In the genomic region with DNA sequence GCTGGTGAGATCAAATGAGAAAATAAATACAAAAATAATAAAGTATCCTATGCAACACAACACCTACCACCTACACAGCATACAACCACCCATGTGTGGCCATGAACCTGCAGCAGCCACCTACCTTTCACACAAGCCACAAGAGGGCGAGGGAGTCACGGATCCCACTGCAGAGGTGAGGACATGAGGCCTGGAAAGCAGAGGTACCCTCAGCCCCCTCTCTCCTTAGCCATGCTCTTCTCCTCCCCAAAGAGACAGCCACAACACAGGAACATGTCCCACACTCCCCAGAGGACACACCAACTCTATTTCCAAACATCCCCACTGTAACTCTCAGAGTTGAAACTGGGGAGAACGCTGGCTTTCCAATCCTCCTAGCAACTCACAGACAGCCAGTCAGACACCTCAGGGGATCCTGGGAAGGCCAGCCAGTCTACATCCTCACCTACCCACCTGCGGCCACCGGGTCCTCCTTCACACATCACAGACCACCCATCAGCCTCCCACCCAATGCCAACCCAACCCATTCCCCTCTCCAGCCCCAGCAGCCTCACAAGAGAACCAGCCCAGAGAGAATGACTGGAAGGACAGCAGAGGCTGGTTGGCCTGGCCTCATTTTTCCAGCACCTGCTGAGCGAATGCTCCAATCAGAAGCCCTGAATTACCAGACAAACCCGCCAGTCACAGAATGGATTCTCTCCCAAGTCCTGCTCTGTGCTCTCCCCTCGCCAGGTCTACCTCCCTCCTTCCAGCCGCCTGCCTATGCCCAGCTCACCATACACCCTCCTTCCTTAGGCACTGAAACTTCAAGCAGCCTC, we compare ENCODE assay signal across 12 cellular contexts. TPM values are rescaled to one million over a fixed set of nuclear protein-coding genes. Genes with fewer than 3 reads are reported as not detected.
DNase-seq lines count a peak whose midpoint lies in the region; ATAC-seq and TF ChIP-seq lines count a peak whose summit lies in the region.
"Had no signal": no experiment of that assay in that cellular context is flagged by ENCODE, and none has a peak within 500 bp of the region (broad histone marks: within the 10 kb centered on the region; RNA-seq: fewer than 3 reads in every experiment).

No MANE protein-coding gene starts in this region.

- H3K27me3 ChIP-seq in parathyroid adenoma (ENCODE audit: control insufficient read depth, insufficient read depth, low read length): no peaks in the 10 kb centered on the region
- H3K27me3 ChIP-seq: testis had no signal

- H3K4me3 Mint-ChIP-seq in chondrocyte (ENCODE audit: unreplicated experiment): no peak overlapping the region
- H3K4me3 Mint-ChIP-seq: nephron had no signal

- H3K4me2 ChIP-seq in parathyroid adenoma (ENCODE audit: low read length): peak overlapping the region; percentile 62

- H3K4me1 Mint-ChIP-seq in chondrocyte (ENCODE audit: low read depth): peaks cover 33% of the 10 kb centered on the region

- H3K9ac ChIP-seq in parathyroid adenoma: no peak overlapping the region

- peaks cover 59% of the 10 kb centered on the region for H3K79me2 ChIP-seq in parathyroid adenoma

- no peaks in the 10 kb centered on the region for H3K36me3 ChIP-seq in parathyroid adenoma (ENCODE audit: control insufficient read depth, insufficient read depth, low read length)

- no peak overlapping the region for H3K27ac Mint-ChIP-seq in chondrocyte (ENCODE audit: unreplicated experiment)

- no peaks in the 10 kb centered on the region for H3K9me3 ChIP-seq in parathyroid adenoma (ENCODE audit: control insufficient read depth, low read length)
- H3K9me3 ChIP-seq: testis had no signal

- no peaks in the 10 kb centered on the region for H3K36me3 Mint-ChIP-seq in chondrocyte (ENCODE audit: low read depth)

- DNase-seq in DMS 273 (lab: John Stamatoyannopoulos, UW; ENCODE audit: unreplicated experiment) (peak; percentile 37), DMS 273 treated with DMSO at 0.1 percent for 48 hours (lab: John Stamatoyannopoulos, UW) (no peak), LNCaP clone FGC (ENCODE audit: low read depth) (no peak), chondrocyte (ENCODE audit: low spot score) (no peak), retina (no peak), NCI-H446 treated with DMSO at 0.1 percent for 48 hours (lab: John Stamatoyannopoulos, UW) (no peak)
- DNase-seq: NCI-H2081; stimulated activated CD4-positive, alpha-beta T cell treated with anti-CD3 and anti-CD28 coated beads, Interleukin-4, amount 100 ng/mL, for 1 hour; testis had no signal

- H3K4me3 ChIP-seq in LNCaP clone FGC (ENCODE audit: low read depth, low read length) (no peak overlapping the region), parathyroid adenoma (ENCODE audit: low read depth, low read length) (peak overlapping the region; percentile 32)
- H3K4me3 ChIP-seq: testis had no signal

- no peaks in the 10 kb centered on the region for H3K9me3 Mint-ChIP-seq in chondrocyte (ENCODE audit: low read depth)
- H3K9me3 Mint-ChIP-seq: nephron had no signal

- peaks cover 58% of the 10 kb centered on the region for H3K4me1 ChIP-seq in parathyroid adenoma

- peak; percentile 18; the same call in 1 of the 2 replicates for TF ChIP-seq CTCF in LNCaP clone FGC (IDR thresholded peaks at IDR 0.05; ENCODE audit: control insufficient read depth, extremely low read depth, insufficient read depth)
- TF ChIP-seq CTCF in chondrocyte (IDR thresholded peaks at IDR 0.05): peak; percentile 35
- peak; percentile 63 for TF ChIP-seq CTCF in parathyroid adenoma (IDR thresholded peaks at IDR 0.05)

- H3K27ac ChIP-seq in parathyroid adenoma: peak overlapping the region; percentile 84

- H2AFZ ChIP-seq in parathyroid adenoma: no peak overlapping the region

- no peak for ATAC-seq in HG03457 (IDR thresholded peaks at IDR 0.05; ENCODE audit: unreplicated experiment)

- no peaks in the 10 kb centered on the region for H3K27me3 Mint-ChIP-seq in chondrocyte (ENCODE audit: low read depth)

RNA-seq across cellular contexts. Expression of a gene that starts 18.4 kb away (rescaled TPM):
- total RNA-seq in chondrocyte: 60.5 to 71.1 TPM (median 62.1 TPM) in 3 replicates
